In genomic region chr4:128461300-128462103, GRCh38 we compare ENCODE assay signal across 9 cellular contexts.
DNase-seq lines count a peak whose midpoint lies in the region; ATAC-seq and TF ChIP-seq lines count a peak whose summit lies in the region.
"Had no signal": no experiment of that assay in that cellular context is flagged by ENCODE, and none has a peak within 500 bp of the region (broad histone marks: within the 10 kb centered on the region; RNA-seq: fewer than 3 reads in every experiment).

No MANE protein-coding gene starts in this region.

- CTCF ChIA-PET in T-cell (lab: Charles Lee): interaction anchor here in 1 of 2 donors (0.5 kb wide), 1 partner anchor 22 kb away, joined by 3 read pairs; no protein-coding TSS in a partner anchor

- no peaks in the 10 kb centered on the region for H3K9me3 ChIP-seq in breast epithelium

- H3K36me3 ChIP-seq in breast epithelium: no peaks in the 10 kb centered on the region

- no peaks in the 10 kb centered on the region for H3K9me3 Mint-ChIP-seq in osteocyte (ENCODE audit: unreplicated experiment)
- no peaks in the 10 kb centered on the region for H3K9me3 Mint-ChIP-seq in T-cell

- intact Hi-C loops in breast epithelium (cut with DNase I; ENCODE audit: low total_unique reads): no loop called here

- TF ChIP-seq CTCF in breast epithelium (IDR thresholded peaks at IDR 0.05) (no peak), osteocyte (IDR thresholded peaks at IDR 0.05) (no peak)

- H3K27ac Mint-ChIP-seq in osteocyte (ENCODE audit: unreplicated experiment) (no peak overlapping the region), T-cell (no peak overlapping the region)

- H3K27ac ChIP-seq in breast epithelium: peak overlapping the region; percentile 43

- no peak overlapping the region for H3K4me3 Mint-ChIP-seq in osteocyte (ENCODE audit: unreplicated experiment)
- no peak overlapping the region for H3K4me3 Mint-ChIP-seq in T-cell

- H3K4me3 ChIP-seq in breast epithelium: no peak overlapping the region
- H3K4me3 ChIP-seq: dorsolateral prefrontal cortex had no signal

- no peaks in the 10 kb centered on the region for H3K4me1 ChIP-seq in breast epithelium

- H3K4me1 Mint-ChIP-seq in osteocyte (ENCODE audit: unreplicated experiment) (no peaks in the 10 kb centered on the region), T-cell (no peaks in the 10 kb centered on the region)

- peak; percentile 13 for DNase-seq in HPDE6-E6E7 (ENCODE audit: extremely low spot score)
- DNase-seq in breast epithelium (ENCODE audit: low spot score in 2 of 2): no peak
- DNase-seq in occipital lobe (lab: John Stamatoyannopoulos, UW): peak; percentile 9
- no peak for DNase-seq in NCI-H1417 treated with DMSO at 0.1 percent for 48 hours (lab: John Stamatoyannopoulos, UW)
- no peak for DNase-seq in osteocyte (ENCODE audit: extremely low spot score, unreplicated experiment)
- DNase-seq in T-cell: no peak
- no peak for DNase-seq in NCI-H510A (lab: John Stamatoyannopoulos, UW)

- no peak for TF ChIP-seq POLR2A in breast epithelium (IDR thresholded peaks at IDR 0.05)

- H3K36me3 Mint-ChIP-seq in osteocyte (ENCODE audit: unreplicated experiment) (no peaks in the 10 kb centered on the region), T-cell (no peaks in the 10 kb centered on the region)

- H3K27me3 Mint-ChIP-seq in osteocyte (ENCODE audit: unreplicated experiment): no peaks in the 10 kb centered on the region
- H3K27me3 Mint-ChIP-seq in T-cell: no peaks in the 10 kb centered on the region

- ATAC-seq in GM18861 (IDR thresholded peaks at IDR 0.05; ENCODE audit: unreplicated experiment) (peak; percentile 81), T-cell (replicated peaks in 1 of 4) (no peak)

- no peaks in the 10 kb centered on the region for H3K27me3 ChIP-seq in breast epithelium
- H3K27me3 ChIP-seq: dorsolateral prefrontal cortex had no signal

- POLR2A ChIA-PET in T-cell (lab: Charles Lee): no interaction called here

Comparison
In these comparisons a context has a peak if more than half of its experiments do, and no peak if none do; other contexts are left out.
1. DNase-seq: peak in HPDE6-E6E7 (single experiment) and occipital lobe (single experiment); none in breast epithelium (0 of 2), NCI-H1417 treated with DMSO at 0.1 percent for 48 hours (single experiment), osteocyte (single experiment), T-cell (0 of 34) and NCI-H510A (single experiment).